ENCODE assay signal across 11 cellular contexts in genomic region chr15:29870495-29871151, GRCh38. TPM values are rescaled to one million over a fixed set of nuclear protein-coding genes. Genes with fewer than 3 reads are reported as not detected.
DNase-seq lines count a peak whose midpoint lies in the region; ATAC-seq and TF ChIP-seq lines count a peak whose summit lies in the region.
"Had no signal": no experiment of that assay in that cellular context is flagged by ENCODE, and none has a peak within 500 bp of the region (broad histone marks: within the 10 kb centered on the region; RNA-seq: fewer than 3 reads in every experiment).

No MANE protein-coding gene starts in this region.

- no peaks in the 10 kb centered on the region for H3K36me3 Mint-ChIP-seq in nephron progenitor cell (ENCODE audit: low read depth)
- no peaks in the 10 kb centered on the region for H3K36me3 Mint-ChIP-seq in type B pancreatic cell
- H3K36me3 Mint-ChIP-seq in activated CD4-positive, alpha-beta T cell treated with anti-CD3 and anti-CD28 coated beads, Interleukin-2, amount 10 ng/mL, durations not matched to agents 24 days and 14 days (ENCODE audit: low read depth), result no peaks in the 10 kb centered on the region

- no peak overlapping the region for H3K4me3 ChIP-seq in fibroblast of villous mesenchyme (ENCODE audit: low read depth, low read length)

- H3K4me1 Mint-ChIP-seq in nephron progenitor cell, result peaks cover 42% of the 10 kb centered on the region
- peaks cover 25% of the 10 kb centered on the region for H3K4me1 Mint-ChIP-seq in type B pancreatic cell (ENCODE audit: unreplicated experiment)
- no peaks in the 10 kb centered on the region for H3K4me1 Mint-ChIP-seq in activated CD4-positive, alpha-beta T cell treated with anti-CD3 and anti-CD28 coated beads, Interleukin-2, amount 10 ng/mL, durations not matched to agents 24 days and 14 days

- H3K9me3 Mint-ChIP-seq in nephron progenitor cell, result no peaks in the 10 kb centered on the region
- no peaks in the 10 kb centered on the region for H3K9me3 Mint-ChIP-seq in type B pancreatic cell
- H3K9me3 Mint-ChIP-seq in activated CD4-positive, alpha-beta T cell treated with anti-CD3 and anti-CD28 coated beads, Interleukin-2, amount 10 ng/mL, durations not matched to agents 24 days and 14 days, result no peaks in the 10 kb centered on the region
- H3K9me3 Mint-ChIP-seq: H9 had no signal

- ATAC-seq in GM18907 (IDR thresholded peaks at IDR 0.05; ENCODE audit: unreplicated experiment), result no peak
- ATAC-seq: esophagus mucosa, PC-3 had no signal

- H3K4me3 Mint-ChIP-seq in nephron progenitor cell (peak overlapping the region; percentile 5), type B pancreatic cell (peak overlapping the region; percentile 71)
- no peak overlapping the region for H3K4me3 Mint-ChIP-seq in activated CD4-positive, alpha-beta T cell treated with anti-CD3 and anti-CD28 coated beads, Interleukin-2, amount 10 ng/mL, durations not matched to agents 24 days and 14 days
- H3K4me3 Mint-ChIP-seq: H9 had no signal

- peaks cover 6% of the 10 kb centered on the region for H3K27me3 Mint-ChIP-seq in nephron progenitor cell (ENCODE audit: low read depth, poor library complexity)
- peaks cover 43% of the 10 kb centered on the region for H3K27me3 Mint-ChIP-seq in type B pancreatic cell
- no peaks in the 10 kb centered on the region for H3K27me3 Mint-ChIP-seq in activated CD4-positive, alpha-beta T cell treated with anti-CD3 and anti-CD28 coated beads, Interleukin-2, amount 10 ng/mL, durations not matched to agents 24 days and 14 days

- DNase-seq in NCI-H1436 (lab: John Stamatoyannopoulos, UW), result peak; percentile 14
- DNase-seq in NCI-H1436 treated with DMSO at 0.1 percent for 48 hours (lab: John Stamatoyannopoulos, UW), result no peak
- DNase-seq in fibroblast of villous mesenchyme (ENCODE audit: low read depth), result peak; percentile 80
- peak; percentile 33 for DNase-seq in nephron progenitor cell
- no peak for DNase-seq in type B pancreatic cell (ENCODE audit: extremely low spot score, unreplicated experiment)
- DNase-seq in activated CD4-positive, alpha-beta T cell treated with anti-CD3 and anti-CD28 coated beads, Interleukin-2, amount 10 ng/mL, durations not matched to agents 24 days and 14 days, result no peak
- no peak for DNase-seq in activated CD8-positive, alpha-beta memory T cell treated with anti-CD3 and anti-CD28 coated beads, Interleukin-2, amount 50 U/mL, for 4 hours
- DNase-seq: H9, PC-3 had no signal

- H3K27ac Mint-ChIP-seq in nephron progenitor cell (peak overlapping the region; percentile 86), type B pancreatic cell (peak overlapping the region; percentile 54)
- H3K27ac Mint-ChIP-seq in activated CD4-positive, alpha-beta T cell treated with anti-CD3 and anti-CD28 coated beads, Interleukin-2, amount 10 ng/mL, durations not matched to agents 24 days and 14 days, result no peak overlapping the region

- intact Hi-C loops in activated CD4-positive, alpha-beta T cell treated with anti-CD3 and anti-CD28 coated beads, Interleukin-2, amount 10 ng/mL, durations not matched to agents 24 days and 14 days (cut with micrococcal nuclease), result no loop called here

- TF ChIP-seq CTCF in fibroblast of villous mesenchyme (IDR thresholded peaks at IDR 0.05; ENCODE audit: insufficient read depth, low read depth, low read length) (no peak), nephron progenitor cell (IDR thresholded peaks at IDR 0.05) (no peak), type B pancreatic cell (conservative IDR thresholded peaks at IDR 0.05) (no peak)

RNA-seq across cellular contexts. Expression of gene TJP1, which starts 48.4 kb away (rescaled TPM):
- total RNA-seq in fibroblast of villous mesenchyme (79.2 and 103 TPM in 2 replicates), type B pancreatic cell (ENCODE audit: low replicate concordance) (89.3 and 111 TPM in 2 replicates)
- not detected in 2 replicates for total RNA-seq in activated CD4-positive, alpha-beta T cell treated with anti-CD3 and anti-CD28 coated beads, Interleukin-2, amount 10 ng/mL, durations not matched to agents 24 days and 14 days

Comparison
In these comparisons a context has a peak if more than half of its experiments do, and no peak if none do; other contexts are left out.
1. DNase-seq: peak in NCI-H1436 (single experiment), fibroblast of villous mesenchyme (single experiment) and nephron progenitor cell (single experiment); none in NCI-H1436 treated with DMSO at 0.1 percent for 48 hours (single experiment), type B pancreatic cell (single experiment), activated CD4-positive, alpha-beta T cell treated with anti-CD3 and anti-CD28 coated beads, Interleukin-2, amount 10 ng/mL, durations not matched to agents 24 days and 14 days (single experiment) and activated CD8-positive, alpha-beta memory T cell treated with anti-CD3 and anti-CD28 coated beads, Interleukin-2, amount 50 U/mL, for 4 hours (single experiment).
2. RNA of gene TJP1, which starts 48.4 kb away (total RNA-seq): 79.2 to 103 TPM in fibroblast of villous mesenchyme and 89.3 to 111 TPM in type B pancreatic cell; not detected in activated CD4-positive, alpha-beta T cell treated with anti-CD3 and anti-CD28 coated beads, Interleukin-2, amount 10 ng/mL, durations not matched to agents 24 days and 14 days; every median in the first group is over 10 times any median in the second.